9 cellular contexts compared by ENCODE assay signal in the genomic region with DNA sequence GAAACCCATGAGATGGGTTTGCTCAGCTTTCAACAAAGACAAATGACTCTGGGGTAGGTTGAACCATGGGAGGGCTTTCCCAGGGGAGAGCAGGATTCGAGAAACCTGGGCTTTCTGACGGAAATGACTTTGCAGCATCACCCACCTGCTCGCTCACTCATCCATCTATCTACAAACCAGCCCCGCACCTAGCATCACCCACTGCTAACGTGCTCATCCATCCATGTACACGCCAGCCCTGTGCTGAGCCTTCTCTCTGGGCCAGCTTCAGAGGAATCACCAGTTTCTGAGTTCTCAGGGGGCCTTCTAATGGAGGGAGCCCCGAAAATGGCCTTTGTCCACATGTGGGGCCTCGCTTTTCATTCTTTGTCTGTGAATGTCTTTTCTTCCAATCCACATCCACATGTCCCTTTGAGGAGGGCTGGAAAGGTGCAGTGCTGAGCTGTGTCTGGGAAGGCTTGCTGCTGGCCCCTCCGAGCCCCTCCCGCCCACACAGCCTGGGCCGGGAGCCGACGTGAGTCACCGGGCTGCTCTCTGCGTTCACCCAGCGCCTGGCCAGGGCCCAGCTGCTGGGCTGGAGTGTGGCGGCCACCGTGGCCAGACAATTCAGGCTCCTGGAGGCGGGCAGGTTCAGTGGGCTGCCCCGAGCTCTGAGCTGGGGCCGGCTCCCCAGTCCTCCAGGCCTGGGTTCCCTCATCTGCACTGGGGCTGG. TPM values are rescaled to one million over a fixed set of nuclear protein-coding genes. Genes with fewer than 3 reads are reported as not detected.
DNase-seq lines count a peak whose midpoint lies in the region; ATAC-seq, FAIRE-seq and TF ChIP-seq lines count a peak whose summit lies in the region.
"Had no signal": no experiment of that assay in that cellular context is flagged by ENCODE, and none has a peak within 500 bp of the region (broad histone marks: within the 10 kb centered on the region; RNA-seq: fewer than 3 reads in every experiment).

No MANE protein-coding gene starts in this region.

- no peak overlapping the region for H3K27ac ChIP-seq in pancreas
- H3K27ac ChIP-seq: VCaP had no signal

- H3K4me1 ChIP-seq in pancreas = no peaks in the 10 kb centered on the region

- intact Hi-C loops in head of caudate nucleus (cut with DNase I) (no loop called here), pancreas (cut with DNase I) (no loop called here)

- no peak for TF ChIP-seq POLR2A in erythroblast (IDR thresholded peaks at IDR 0.05; ENCODE audit: low read length)

- no peak overlapping the region for H3K4me3 ChIP-seq in pancreas

- TF ChIP-seq CTCF in pancreas (IDR thresholded peaks at IDR 0.05) = no peak

- no peaks in the 10 kb centered on the region for H3K9me3 ChIP-seq in pancreas

- FAIRE-seq in pancreas (lab: Jason Lieb, UNC) = no peak

- whole genome bisulfite sequencing in pancreas, 2 donors = 34 to 37% methylated on average over 20 to 21 of the region's 21 CpGs

- H3K27me3 ChIP-seq in pancreas = no peaks in the 10 kb centered on the region

- no peaks in the 10 kb centered on the region for H3K36me3 ChIP-seq in pancreas

- ATAC-seq in SK-N-SH treated with all-trans-retinoic acid at 6 μM for 48 hours (peak; percentile 97), pancreas (peak in 3 of 4 donors; percentile 82 to 94 (median 90)), GM19324 (IDR thresholded peaks at IDR 0.05; ENCODE audit: low FRiP score, unreplicated experiment) (no peak)

- DNase-seq in COLO829 (ENCODE audit: low spot score) (peak; percentile 35), head of caudate nucleus (peak; percentile 34 to 91 (median 71)), pancreas (peak in 5 of 6 donors; percentile 30 to 73 (median 44)), erythroblast (lab: John Stamatoyannopoulos, UW) (no peak), NCI-H524 treated with DMSO at 0.1 percent for 48 hours (lab: John Stamatoyannopoulos, UW) (no peak), NCI-H128 (lab: John Stamatoyannopoulos, UW; ENCODE audit: unreplicated experiment) (no peak)

TF ChIP-seq in SK-N-SH treated with all-trans-retinoic acid at 6 μM for 48 hours, 23 proteins besides CTCF, POLR2A, EP300 and RAD21:
- TF ChIP-seq, protein P1, sequence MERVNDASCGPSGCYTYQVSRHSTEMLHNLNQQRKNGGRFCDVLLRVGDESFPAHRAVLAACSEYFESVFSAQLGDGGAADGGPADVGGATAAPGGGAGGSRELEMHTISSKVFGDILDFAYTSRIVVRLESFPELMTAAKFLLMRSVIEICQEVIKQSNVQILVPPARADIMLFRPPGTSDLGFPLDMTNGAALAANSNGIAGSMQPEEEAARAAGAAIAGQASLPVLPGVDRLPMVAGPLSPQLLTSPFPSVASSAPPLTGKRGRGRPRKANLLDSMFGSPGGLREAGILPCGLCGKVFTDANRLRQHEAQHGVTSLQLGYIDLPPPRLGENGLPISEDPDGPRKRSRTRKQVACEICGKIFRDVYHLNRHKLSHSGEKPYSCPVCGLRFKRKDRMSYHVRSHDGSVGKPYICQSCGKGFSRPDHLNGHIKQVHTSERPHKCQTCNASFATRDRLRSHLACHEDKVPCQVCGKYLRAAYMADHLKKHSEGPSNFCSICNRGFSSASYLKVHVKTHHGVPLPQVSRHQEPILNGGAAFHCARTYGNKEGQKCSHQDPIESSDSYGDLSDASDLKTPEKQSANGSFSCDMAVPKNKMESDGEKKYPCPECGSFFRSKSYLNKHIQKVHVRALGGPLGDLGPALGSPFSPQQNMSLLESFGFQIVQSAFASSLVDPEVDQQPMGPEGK (CRISPR knock-in tag; IDR thresholded peaks at IDR 0.05; ENCODE audit: borderline replicate concordance) = peak; percentile 79; the same call in 1 of the 2 replicates
- no peak for TF ChIP-seq ISL1 (CRISPR knock-in tag; IDR thresholded peaks at IDR 0.05)

RNA-seq across cellular contexts. Expression of a gene that starts 14.7 kb away (rescaled TPM):
- 1 to 10 TPM in 1 of 6 donors, under 1 TPM in 5; 0.37 to 1.7 (median 0.66) TPM for total RNA-seq in pancreas
- under 1 TPM; 0.14 to 0.34 TPM for polyA plus RNA-seq in pancreas

Comparison
In these comparisons a context has a peak if more than half of its experiments do, and no peak if none do; other contexts are left out.
1. DNase-seq: peak in COLO829 (single experiment), head of caudate nucleus (42 of 42) and pancreas (5 of 6); none in erythroblast (0 of 2), NCI-H524 treated with DMSO at 0.1 percent for 48 hours (single experiment) and NCI-H128 (single experiment).